8 cellular contexts compared by ENCODE assay signal in genomic region chr22:41619979-41620645, GRCh38. TPM values are rescaled to one million over a fixed set of nuclear protein-coding genes. Genes with fewer than 3 reads are reported as not detected.
DNase-seq lines count a peak whose midpoint lies in the region; ATAC-seq and TF ChIP-seq lines count a peak whose summit lies in the region.

No MANE protein-coding gene starts in this region.

- H3K36me3 ChIP-seq in MM.1S (replicated peaks; ENCODE audit: insufficient read depth, low read length) (no peaks in the 10 kb centered on the region), endodermal cell (ENCODE audit: control insufficient read depth, insufficient read depth, low read length) (peaks cover 18% of the 10 kb centered on the region)

- H3K79me2 ChIP-seq in MM.1S (ENCODE audit: low read length) = peaks cover 88% of the 10 kb centered on the region

- POLR2A ChIA-PET in AG04450 (lab: Yijun Ruan, JAX) = interaction anchor here (1.3 to 1.9 kb wide), 2 partner anchors 52 to 76 kb away, joined by 4 to 9 read pairs; partner anchors contain the start of gene POLR3H
- POLR2A ChIA-PET in activated CD4-positive, alpha-beta memory T cell treated with anti-CD3 and anti-CD28 coated beads for 36 hours (lab: Charles Lee) = interaction anchor here (0.7 to 6.0 kb wide), 16 partner anchors 9 to 470 kb away, joined by 3 to 65 read pairs (median 6); partner anchors contain the start of genes ACO2, CCDC134, NDUFA6 and PHF5A

- peaks cover 40% of the 10 kb centered on the region for H3K4me1 Mint-ChIP-seq in activated CD4-positive, alpha-beta memory T cell treated with anti-CD3 and anti-CD28 coated beads for 36 hours (ENCODE audit: low read depth)
- peaks cover 22% of the 10 kb centered on the region for H3K4me1 Mint-ChIP-seq in endodermal cell

- no peaks in the 10 kb centered on the region; the same call in 1 of the 2 replicates for H3K9me3 ChIP-seq in AG04450 (ENCODE audit: control insufficient read depth, insufficient read depth, low read length)
- H3K9me3 ChIP-seq in MM.1S (replicated peaks; ENCODE audit: insufficient read depth, low read length) = no peaks in the 10 kb centered on the region
- no peaks in the 10 kb centered on the region for H3K9me3 ChIP-seq in endodermal cell (ENCODE audit: control insufficient read depth, low read length)

- H3K9me2 ChIP-seq in MM.1S (replicated peaks; ENCODE audit: insufficient read depth, low read length) = no peaks in the 10 kb centered on the region

- peaks cover 12% of the 10 kb centered on the region for H3K36me3 Mint-ChIP-seq in activated CD4-positive, alpha-beta memory T cell treated with anti-CD3 and anti-CD28 coated beads for 36 hours
- H3K36me3 Mint-ChIP-seq in endodermal cell (ENCODE audit: low read depth) = peaks cover 26% of the 10 kb centered on the region

- intact Hi-C loops in activated CD4-positive, alpha-beta memory T cell treated with anti-CD3 and anti-CD28 coated beads for 36 hours (cut with micrococcal nuclease) = loop anchor here (2.0 to 5.0 kb wide), 3 partner anchors 47 to 333 kb away; partner anchors contain the start of genes RANGAP1 and SNU13

- H3K27ac ChIP-seq in AG04450 (ENCODE audit: low read depth, low read length) (peak overlapping the region; percentile 11), MM.1S (ENCODE audit: low read length) (peak overlapping the region; percentile 76), endodermal cell (ENCODE audit: low read depth, low read length) (peak overlapping the region; percentile 42), substantia nigra (ENCODE audit: low read depth, low read length, poor library complexity, severe bottlenecking) (peak overlapping the region; percentile 92)

- no peaks in the 10 kb centered on the region for H3K27me3 ChIP-seq in AG04450 (ENCODE audit: control insufficient read depth, insufficient read depth, low read length)
- H3K27me3 ChIP-seq in MM.1S (replicated peaks; ENCODE audit: insufficient read depth, low read length) = no peaks in the 10 kb centered on the region
- H3K27me3 ChIP-seq in endodermal cell (ENCODE audit: control insufficient read depth, insufficient read depth, low read length, poor library complexity, severe bottlenecking) = no peaks in the 10 kb centered on the region

- H3K27ac Mint-ChIP-seq in activated CD4-positive, alpha-beta memory T cell treated with anti-CD3 and anti-CD28 coated beads for 36 hours = peak overlapping the region; percentile 98
- H3K27ac Mint-ChIP-seq in endodermal cell = peak overlapping the region; percentile 99

- 2% methylated on average over 17 to 25 of the region's 25 CpGs for WGBS in endodermal cell (ENCODE audit: insufficient coverage in 1 of 2, insufficient read length in 1 of 2), 2 experiments

- H3K4me3 Mint-ChIP-seq in activated CD4-positive, alpha-beta memory T cell treated with anti-CD3 and anti-CD28 coated beads for 36 hours = peak overlapping the region; percentile 97
- H3K4me3 Mint-ChIP-seq in endodermal cell = peak overlapping the region; percentile 95

- H4K20me1 ChIP-seq in MM.1S (ENCODE audit: insufficient read depth, low read length) = 0 out of 2 replicates have a peak, but pooled peaks cover 3% of the 10 kb centered on the region

- TF ChIP-seq CTCF in AG04450 (IDR thresholded peaks at IDR 0.05; ENCODE audit: low read depth, low read length) (no peak), MM.1S (IDR thresholded peaks at IDR 0.05; ENCODE audit: low read length) (no peak), endodermal cell (conservative IDR thresholded peaks at IDR 0.05) (peak; percentile 27)

- peak overlapping the region; percentile 68 for H3K4me2 ChIP-seq in MM.1S (ENCODE audit: low read depth, low read length)

- CTCF ChIA-PET in AG04450 (lab: Charles Lee) = interaction anchor here (1.9 kb wide), 1 partner anchor 76 kb away, joined by 5 read pairs; the partner anchor contains the start of gene POLR3H
- CTCF ChIA-PET in activated CD4-positive, alpha-beta memory T cell treated with anti-CD3 and anti-CD28 coated beads for 36 hours (lab: Charles Lee) = interaction anchor here (1.3 to 3.9 kb wide), 4 partner anchors 30 to 216 kb away, joined by 5 to 18 read pairs (median 10); partner anchors contain the start of gene PMM1

- peak; percentile 4 for ATAC-seq in GM18870 (IDR thresholded peaks at IDR 0.05; ENCODE audit: unreplicated experiment)

- H3K27me3 Mint-ChIP-seq in activated CD4-positive, alpha-beta memory T cell treated with anti-CD3 and anti-CD28 coated beads for 36 hours = no peaks in the 10 kb centered on the region
- H3K27me3 Mint-ChIP-seq in endodermal cell (ENCODE audit: insufficient read depth) = no peaks in the 10 kb centered on the region

- DNase-seq in AG04450 (ENCODE audit: low read depth, low spot score) (no peak), MM.1S (peak; percentile 59), endodermal cell (peak; percentile 86), myocyte (ENCODE audit: low read depth) (peak; percentile 7), substantia nigra (lab: John Stamatoyannopoulos, UW) (peak in 24 of 49 donors; percentile 5 to 68 (median 24)), NCI-H774 (lab: John Stamatoyannopoulos, UW) (no peak)
- DNase-seq in activated CD4-positive, alpha-beta memory T cell treated with anti-CD3 and anti-CD28 coated beads for 36 hours = peak; percentile 67

- no peaks in the 10 kb centered on the region for H3K9me3 Mint-ChIP-seq in activated CD4-positive, alpha-beta memory T cell treated with anti-CD3 and anti-CD28 coated beads for 36 hours
- H3K9me3 Mint-ChIP-seq in endodermal cell = no peaks in the 10 kb centered on the region

- H3K9ac ChIP-seq in MM.1S (ENCODE audit: low read length) = peak overlapping the region; percentile 89
- H3K9ac ChIP-seq in endodermal cell (ENCODE audit: extremely low read depth, low read length, poor library complexity, severe bottlenecking) = peak overlapping the region; percentile 98

- H2AFZ ChIP-seq in MM.1S (ENCODE audit: low read length) = peak overlapping the region; percentile 44

- peaks cover 12% of the 10 kb centered on the region for H3K4me1 ChIP-seq in MM.1S (ENCODE audit: low read length)
- H3K4me1 ChIP-seq in endodermal cell (ENCODE audit: control insufficient read depth, insufficient read depth, low read length) = no peaks in the 10 kb centered on the region

- H3K4me3 ChIP-seq in AG04450 (ENCODE audit: low read depth, low read length) (peak overlapping the region; percentile 98), MM.1S (ENCODE audit: low read length) (peak overlapping the region; percentile 98), endodermal cell (ENCODE audit: low read length) (peak overlapping the region; percentile 93)

- H3F3A ChIP-seq in MM.1S (ENCODE audit: insufficient read depth, low read length) = no peaks in the 10 kb centered on the region

RNA-seq across cellular contexts. Expression of gene DESI1, which starts 0.7 kb away (rescaled TPM):
- polyA plus RNA-seq in AG04450 (2011; rRNA removed) = 22.3 and 23.8 TPM in 2 replicates
- polyA minus RNA-seq in AG04450 (2011; rRNA and poly(A)+ RNA removed) = 22.8 and 28.2 TPM in 2 replicates
- total RNA-seq in activated CD4-positive, alpha-beta memory T cell treated with anti-CD3 and anti-CD28 coated beads for 36 hours = 10 to 100 TPM; 55.5 to 57.9 TPM
- total RNA-seq in endodermal cell (10 to 100 TPM; 21.8 to 28.9 TPM), myocyte (20.2 and 22.4 TPM in 2 replicates)
- polyA plus RNA-seq in endodermal cell (2013, experiment 1 of 2) = 31.6 TPM
- polyA plus RNA-seq in endodermal cell (2013, experiment 2 of 2) = 27.1 TPM
- polyA plus RNA-seq in myocyte (2012) = 25.8 TPM

RNA-seq across cellular contexts. Expression of gene XRCC6, which starts 1.0 kb away (rescaled TPM):
- 149 and 196 TPM in 2 replicates for polyA plus RNA-seq in AG04450 (2011; rRNA removed)
- 128 and 134 TPM in 2 replicates for polyA minus RNA-seq in AG04450 (2011; rRNA and poly(A)+ RNA removed)
- 100 to 1,000 TPM; 403 to 409 TPM for total RNA-seq in activated CD4-positive, alpha-beta memory T cell treated with anti-CD3 and anti-CD28 coated beads for 36 hours
- total RNA-seq in endodermal cell (100 to 1,000 TPM; 345 to 387 TPM), myocyte (346 and 353 TPM in 2 replicates)
- 403 TPM for polyA plus RNA-seq in endodermal cell (2013, experiment 1 of 2)
- polyA plus RNA-seq in endodermal cell (2013, experiment 2 of 2) = 394 TPM
- 239 TPM for polyA plus RNA-seq in myocyte (2012)

RNA-seq across cellular contexts. Expression of gene PMM1, which starts 30.5 kb away (rescaled TPM):
- 60.7 and 72.5 TPM in 2 replicates for polyA plus RNA-seq in AG04450 (2011; rRNA removed)
- polyA minus RNA-seq in AG04450 (2011; rRNA and poly(A)+ RNA removed) = 30.2 and 44.4 TPM in 2 replicates
- 10 to 100 TPM; 45.1 to 46.4 TPM for total RNA-seq in activated CD4-positive, alpha-beta memory T cell treated with anti-CD3 and anti-CD28 coated beads for 36 hours
- total RNA-seq in endodermal cell (10 to 100 TPM; 19.0 to 32.3 TPM), myocyte (14.5 and 22.9 TPM in 2 replicates)
- polyA plus RNA-seq in endodermal cell (2013, experiment 1 of 2) = 25.3 TPM
- 26.0 TPM for polyA plus RNA-seq in endodermal cell (2013, experiment 2 of 2)
- 72.9 TPM for polyA plus RNA-seq in myocyte (2012)

RNA-seq across cellular contexts. Expression of gene CSDC2, which starts 59.3 kb away (rescaled TPM):
- polyA plus RNA-seq in AG04450 (2011; rRNA removed) = 12.4 and 21.2 TPM in 2 replicates
- 5.6 and 9.4 TPM in 2 replicates for polyA minus RNA-seq in AG04450 (2011; rRNA and poly(A)+ RNA removed)
- total RNA-seq in activated CD4-positive, alpha-beta memory T cell treated with anti-CD3 and anti-CD28 coated beads for 36 hours = not detected
- under 1 TPM; 0.27 to 0.90 TPM for total RNA-seq in endodermal cell
- polyA plus RNA-seq in endodermal cell (2013, experiment 1 of 2) = 4.9 TPM
- 4.2 TPM for polyA plus RNA-seq in endodermal cell (2013, experiment 2 of 2)
- total RNA-seq in myocyte = 24.6 and 31.7 TPM in 2 replicates
- polyA plus RNA-seq in myocyte (2012) = 18.9 TPM

Comparison
In these comparisons a context has a peak if more than half of its experiments do, and no peak if none do; other contexts are left out.
1. DNase-seq: peak in MM.1S (single experiment), activated CD4-positive, alpha-beta memory T cell treated with anti-CD3 and anti-CD28 coated beads for 36 hours (single experiment), endodermal cell (single experiment) and myocyte (single experiment); none in AG04450 (single experiment) and NCI-H774 (single experiment).
2. H3K27ac ChIP-seq: peak in every context shown above with its lines; median percentile 92 in substantia nigra; 76 in MM.1S; 42 in endodermal cell; 11 in AG04450.
3. Peak in every context shown above with its lines, with median percentiles within 50 percentile points of each other: H3K4me3 ChIP-seq.